In genomic region chr13:94858856-94859811, GRCh38 we compare ENCODE assay signal across 11 cellular contexts.
DNase-seq lines count a peak whose midpoint lies in the region; ATAC-seq, FAIRE-seq and TF ChIP-seq lines count a peak whose summit lies in the region.
"Had no signal": no experiment of that assay in that cellular context is flagged by ENCODE, and none has a peak within 500 bp of the region (broad histone marks: within the 10 kb centered on the region; RNA-seq: fewer than 3 reads in every experiment).

No MANE protein-coding gene starts in this region.

- ATAC-seq in GM18870 (IDR thresholded peaks at IDR 0.05; ENCODE audit: unreplicated experiment) = no peak

- H3K9ac ChIP-seq in kidney (ENCODE audit: low read length in 2 of 2) = no peak overlapping the region

- in situ Hi-C loops in G401 (cut with HindIII; ENCODE audit: low sequenced_read_pairs) = no loop called here
- in situ Hi-C loops in KBM-7 (cut with MboI; ENCODE audit: low pct_unique_long_range_greater_than_20kb, low sequenced_read_pairs) = no loop called here

- FAIRE-seq in kidney (lab: Jason Lieb, UNC) = no peak
- FAIRE-seq: endometrium, GM12891 had no signal

- H3K36me3 ChIP-seq in kidney (ENCODE audit: control insufficient read depth in 1 of 2, insufficient read depth in 2 of 2, low read length in 2 of 2) = no peaks in the 10 kb centered on the region
- H3K36me3 ChIP-seq: MG63 had no signal

- no peak overlapping the region for H3K4me3 ChIP-seq in kidney (ENCODE audit: low read length in 2 of 2)
- H3K4me3 ChIP-seq: MG63 had no signal

- no peak for TF ChIP-seq CTCF in kidney (IDR thresholded peaks at IDR 0.05; ENCODE audit: borderline replicate concordance, extremely low read depth, insufficient read depth)

- H3K27ac ChIP-seq in caudate nucleus (ENCODE audit: low read depth, low read length) (peak overlapping the region; percentile 42), kidney (ENCODE audit: low read depth in 2 of 2, low read length in 2 of 2) (no peak overlapping the region)

- intact Hi-C loops in kidney (cut with DNase I) = no loop called here

- H3K4me1 ChIP-seq in kidney (ENCODE audit: control insufficient read depth in 1 of 2, insufficient read depth in 1 of 2, low read depth in 1 of 2, low read length in 2 of 2) = no peaks in the 10 kb centered on the region

- H3K9me3 ChIP-seq in kidney (ENCODE audit: control insufficient read depth in 1 of 2, low read length in 2 of 2) = no peaks in the 10 kb centered on the region
- H3K9me3 ChIP-seq: MG63 had no signal

- DNase-seq in G401 (ENCODE audit: low spot score) (peak; percentile 6), caudate nucleus (lab: John Stamatoyannopoulos, UW) (peak in 58 of 61 donors; percentile 5 to 82 (median 56)), iPS-NIHi11 (ENCODE audit: low spot score) (peak; percentile 18), pulmonary artery endothelial cell (ENCODE audit: low read depth, low spot score) (peak; percentile 98), KBM-7 (no peak), NCI-H1436 (lab: John Stamatoyannopoulos, UW) (no peak), kidney (no peak)
- DNase-seq: MG63 had no signal

Comparison
In these comparisons a context has a peak if more than half of its experiments do, and no peak if none do; other contexts are left out.
1. DNase-seq: peak in G401 (single experiment), caudate nucleus (58 of 61), iPS-NIHi11 (single experiment) and pulmonary artery endothelial cell (single experiment); none in KBM-7 (single experiment), NCI-H1436 (single experiment) and kidney (single experiment).